8 cellular contexts compared by ENCODE assay signal in the genomic region with DNA sequence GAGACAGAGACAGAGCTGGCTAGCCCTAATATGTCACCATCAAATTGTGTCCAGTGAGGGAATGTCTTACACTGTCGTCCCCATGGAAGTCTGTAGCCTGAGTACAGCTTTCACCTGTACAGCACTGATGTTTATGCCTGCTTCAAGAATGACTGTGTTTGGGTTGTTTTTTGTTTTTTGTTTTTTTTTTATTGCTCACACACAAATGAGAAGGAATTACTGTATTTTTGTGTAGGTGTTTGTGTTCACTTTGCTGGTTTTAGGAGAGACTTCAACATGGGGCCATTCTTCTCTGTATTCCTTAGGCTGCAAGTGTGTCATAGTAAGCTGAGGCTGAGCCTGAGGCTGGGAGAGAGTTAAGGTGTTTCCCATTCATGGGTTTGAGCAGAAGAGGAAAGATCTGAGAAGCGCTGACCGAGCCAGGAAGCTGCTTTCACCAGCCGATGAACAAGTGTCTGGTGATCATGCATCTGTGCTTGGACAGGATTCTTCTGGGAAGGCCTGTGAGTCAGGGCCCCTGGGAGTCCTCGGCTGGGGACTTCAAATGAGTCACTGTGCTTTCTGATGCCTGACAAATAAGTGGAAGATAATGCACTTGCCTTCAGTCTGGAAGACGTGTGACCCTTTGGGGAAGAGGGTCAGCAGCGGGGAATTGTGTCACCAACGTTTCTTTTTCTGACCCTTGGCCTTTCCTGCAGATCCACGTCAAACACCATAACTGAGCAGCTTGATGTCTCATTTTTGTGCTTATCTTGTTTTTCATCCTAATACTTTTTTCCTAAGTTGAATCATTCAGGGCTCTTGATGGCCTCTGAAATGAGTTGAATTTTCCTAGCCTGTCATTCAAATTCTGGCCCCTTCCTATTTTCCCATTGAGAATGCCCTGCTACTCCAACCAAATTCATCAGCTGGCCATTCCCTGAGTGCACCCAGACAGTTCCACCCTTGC. TPM values are rescaled to one million over a fixed set of nuclear protein-coding genes. Genes with fewer than 3 reads are reported as not detected.
DNase-seq lines count a peak whose midpoint lies in the region; ATAC-seq and TF ChIP-seq lines count a peak whose summit lies in the region.

No MANE protein-coding gene starts in this region.

- H3K27ac ChIP-seq in RWPE2 (ENCODE audit: poor library complexity, severe bottlenecking) (peak overlapping the region; percentile 42), skin epidermis (peak overlapping the region in 11 of 21 experiments; percentile 19 to 87 (median 34))

- no peaks in the 10 kb centered on the region for H3K27me3 ChIP-seq in RWPE2 (ENCODE audit: insufficient read depth, poor library complexity, severe bottlenecking)

- H3K4me1 ChIP-seq in RWPE2 (ENCODE audit: insufficient read depth, poor library complexity, severe bottlenecking), result peaks cover 9% of the 10 kb centered on the region

- peaks cover 20% of the 10 kb centered on the region for H3K4me1 Mint-ChIP-seq in glutamatergic neuron (ENCODE audit: low read depth, unreplicated experiment)

- peaks cover 5% of the 10 kb centered on the region for H3K27me3 Mint-ChIP-seq in glutamatergic neuron (ENCODE audit: unreplicated experiment)

- no peaks in the 10 kb centered on the region for H3K36me3 ChIP-seq in RWPE2 (ENCODE audit: low read depth)

- peak; percentile 76 for DNase-seq in RWPE2 (ENCODE audit: low spot score)
- DNase-seq in glutamatergic neuron, result peak; percentile 49
- no peak for DNase-seq in stimulated activated CD4-positive, alpha-beta T cell treated with anti-CD3 and anti-CD28 coated beads, Interleukin-2, amount 100 ng/mL, for 24 hours
- no peak for DNase-seq in ecto neural progenitor cell (ENCODE audit: low spot score)

- H3K9me3 ChIP-seq in RWPE2 (ENCODE audit: severe bottlenecking), result no peaks in the 10 kb centered on the region

- peak overlapping the region; percentile 48 for H3K4me3 Mint-ChIP-seq in glutamatergic neuron (ENCODE audit: unreplicated experiment)

- H3K9me3 Mint-ChIP-seq in glutamatergic neuron (ENCODE audit: unreplicated experiment), result peaks cover 6% of the 10 kb centered on the region

- H3K4me3 ChIP-seq in RWPE2 (ENCODE audit: severe bottlenecking), result no peak overlapping the region
- no peak overlapping the region for H3K4me3 ChIP-seq in skin epidermis

- peak overlapping the region; percentile 10 for H3K27ac Mint-ChIP-seq in glutamatergic neuron (ENCODE audit: unreplicated experiment)

- no peak for TF ChIP-seq CTCF in RWPE2 (IDR thresholded peaks at IDR 0.05; ENCODE audit: poor library complexity, severe bottlenecking)
- no peak for TF ChIP-seq CTCF in glutamatergic neuron (IDR thresholded peaks at IDR 0.05; ENCODE audit: partially characterized antibody, unreplicated experiment)

- H3K36me3 Mint-ChIP-seq in glutamatergic neuron (ENCODE audit: unreplicated experiment), result no peaks in the 10 kb centered on the region

- peak; percentile 34 for ATAC-seq in GM21529 (IDR thresholded peaks at IDR 0.05; ENCODE audit: unreplicated experiment)
- ATAC-seq in RWPE2 (ENCODE audit: low read depth), result peak; percentile 90
- ATAC-seq in HG02588 (IDR thresholded peaks at IDR 0.05; ENCODE audit: unreplicated experiment), result no peak
- ATAC-seq in HG03039 (IDR thresholded peaks at IDR 0.05; ENCODE audit: unreplicated experiment), result no peak

RNA-seq across cellular contexts. Expression of a gene that starts 36.7 kb away (rescaled TPM):
- total RNA-seq in glutamatergic neuron (ENCODE audit: unreplicated experiment), result 9.3 TPM

Comparison
In these comparisons a context has a peak if more than half of its experiments do, and no peak if none do; other contexts are left out.
1. ATAC-seq: peak in GM21529 (single experiment) and RWPE2 (single experiment); none in HG02588 (single experiment) and HG03039 (single experiment).
2. DNase-seq: peak in RWPE2 (single experiment) and glutamatergic neuron (single experiment); none in stimulated activated CD4-positive, alpha-beta T cell treated with anti-CD3 and anti-CD28 coated beads, Interleukin-2, amount 100 ng/mL, for 24 hours (0 of 2) and ecto neural progenitor cell (single experiment).